ENCODE assay signal across 1 cellular context in genomic region chr16:10776280-10776679, GRCh38.
TF ChIP-seq lines count a peak whose summit lies in the region.

No MANE protein-coding gene starts in this region.

TF ChIP-seq in GM23338, 12 proteins besides CTCF, POLR2A, EP300 and RAD21 (continued from another document):
- TF ChIP-seq, protein P1, sequence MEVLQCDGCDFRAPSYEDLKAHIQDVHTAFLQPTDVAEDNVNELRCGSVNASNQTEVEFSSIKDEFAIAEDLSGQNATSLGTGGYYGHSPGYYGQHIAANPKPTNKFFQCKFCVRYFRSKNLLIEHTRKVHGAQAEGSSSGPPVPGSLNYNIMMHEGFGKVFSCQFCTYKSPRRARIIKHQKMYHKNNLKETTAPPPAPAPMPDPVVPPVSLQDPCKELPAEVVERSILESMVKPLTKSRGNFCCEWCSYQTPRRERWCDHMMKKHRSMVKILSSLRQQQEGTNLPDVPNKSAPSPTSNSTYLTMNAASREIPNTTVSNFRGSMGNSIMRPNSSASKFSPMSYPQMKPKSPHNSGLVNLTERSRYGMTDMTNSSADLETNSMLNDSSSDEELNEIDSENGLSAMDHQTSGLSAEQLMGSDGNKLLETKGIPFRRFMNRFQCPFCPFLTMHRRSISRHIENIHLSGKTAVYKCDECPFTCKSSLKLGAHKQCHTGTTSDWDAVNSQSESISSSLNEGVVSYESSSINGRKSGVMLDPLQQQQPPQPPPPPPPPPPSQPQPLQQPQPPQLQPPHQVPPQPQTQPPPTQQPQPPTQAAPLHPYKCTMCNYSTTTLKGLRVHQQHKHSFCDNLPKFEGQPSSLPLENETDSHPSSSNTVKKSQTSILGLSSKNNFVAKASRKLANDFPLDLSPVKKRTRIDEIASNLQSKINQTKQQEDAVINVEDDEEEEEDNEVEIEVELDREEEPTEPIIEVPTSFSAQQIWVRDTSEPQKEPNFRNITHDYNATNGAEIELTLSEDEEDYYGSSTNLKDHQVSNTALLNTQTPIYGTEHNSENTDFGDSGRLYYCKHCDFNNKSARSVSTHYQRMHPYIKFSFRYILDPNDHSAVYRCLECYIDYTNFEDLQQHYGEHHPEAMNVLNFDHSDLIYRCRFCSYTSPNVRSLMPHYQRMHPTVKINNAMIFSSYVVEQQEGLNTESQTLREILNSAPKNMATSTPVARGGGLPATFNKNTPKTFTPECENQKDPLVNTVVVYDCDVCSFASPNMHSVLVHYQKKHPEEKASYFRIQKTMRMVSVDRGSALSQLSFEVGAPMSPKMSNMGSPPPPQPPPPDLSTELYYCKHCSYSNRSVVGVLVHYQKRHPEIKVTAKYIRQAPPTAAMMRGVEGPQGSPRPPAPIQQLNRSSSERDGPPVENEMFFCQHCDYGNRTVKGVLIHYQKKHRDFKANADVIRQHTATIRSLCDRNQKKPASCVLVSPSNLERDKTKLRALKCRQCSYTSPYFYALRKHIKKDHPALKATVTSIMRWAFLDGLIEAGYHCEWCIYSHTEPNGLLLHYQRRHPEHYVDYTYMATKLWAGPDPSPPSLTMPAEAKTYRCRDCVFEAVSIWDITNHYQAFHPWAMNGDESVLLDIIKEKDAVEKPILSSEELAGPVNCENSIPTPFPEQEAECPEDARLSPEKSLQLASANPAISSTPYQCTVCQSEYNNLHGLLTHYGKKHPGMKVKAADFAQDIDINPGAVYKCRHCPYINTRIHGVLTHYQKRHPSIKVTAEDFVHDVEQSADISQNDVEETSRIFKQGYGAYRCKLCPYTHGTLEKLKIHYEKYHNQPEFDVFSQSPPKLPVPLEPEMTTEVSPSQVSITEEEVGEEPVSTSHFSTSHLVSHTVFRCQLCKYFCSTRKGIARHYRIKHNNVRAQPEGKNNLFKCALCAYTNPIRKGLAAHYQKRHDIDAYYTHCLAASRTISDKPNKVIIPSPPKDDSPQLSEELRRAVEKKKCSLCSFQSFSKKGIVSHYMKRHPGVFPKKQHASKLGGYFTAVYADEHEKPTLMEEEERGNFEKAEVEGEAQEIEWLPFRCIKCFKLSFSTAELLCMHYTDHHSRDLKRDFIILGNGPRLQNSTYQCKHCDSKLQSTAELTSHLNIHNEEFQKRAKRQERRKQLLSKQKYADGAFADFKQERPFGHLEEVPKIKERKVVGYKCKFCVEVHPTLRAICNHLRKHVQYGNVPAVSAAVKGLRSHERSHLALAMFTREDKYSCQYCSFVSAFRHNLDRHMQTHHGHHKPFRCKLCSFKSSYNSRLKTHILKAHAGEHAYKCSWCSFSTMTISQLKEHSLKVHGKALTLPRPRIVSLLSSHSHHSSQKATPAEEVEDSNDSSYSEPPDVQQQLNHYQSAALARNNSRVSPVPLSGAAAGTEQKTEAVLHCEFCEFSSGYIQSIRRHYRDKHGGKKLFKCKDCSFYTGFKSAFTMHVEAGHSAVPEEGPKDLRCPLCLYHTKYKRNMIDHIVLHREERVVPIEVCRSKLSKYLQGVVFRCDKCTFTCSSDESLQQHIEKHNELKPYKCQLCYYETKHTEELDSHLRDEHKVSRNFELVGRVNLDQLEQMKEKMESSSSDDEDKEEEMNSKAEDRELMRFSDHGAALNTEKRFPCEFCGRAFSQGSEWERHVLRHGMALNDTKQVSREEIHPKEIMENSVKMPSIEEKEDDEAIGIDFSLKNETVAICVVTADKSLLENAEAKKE (CRISPR knock-in tag; IDR thresholded peaks at IDR 0.05), result no peak
- TF ChIP-seq ZNF114 (CRISPR knock-in tag; IDR thresholded peaks at IDR 0.05) (no peak), STAT1 (IDR thresholded peaks at IDR 0.05; ENCODE audit: unreplicated experiment) (no peak)
